16 cellular contexts compared by ENCODE assay signal in the genomic region with DNA sequence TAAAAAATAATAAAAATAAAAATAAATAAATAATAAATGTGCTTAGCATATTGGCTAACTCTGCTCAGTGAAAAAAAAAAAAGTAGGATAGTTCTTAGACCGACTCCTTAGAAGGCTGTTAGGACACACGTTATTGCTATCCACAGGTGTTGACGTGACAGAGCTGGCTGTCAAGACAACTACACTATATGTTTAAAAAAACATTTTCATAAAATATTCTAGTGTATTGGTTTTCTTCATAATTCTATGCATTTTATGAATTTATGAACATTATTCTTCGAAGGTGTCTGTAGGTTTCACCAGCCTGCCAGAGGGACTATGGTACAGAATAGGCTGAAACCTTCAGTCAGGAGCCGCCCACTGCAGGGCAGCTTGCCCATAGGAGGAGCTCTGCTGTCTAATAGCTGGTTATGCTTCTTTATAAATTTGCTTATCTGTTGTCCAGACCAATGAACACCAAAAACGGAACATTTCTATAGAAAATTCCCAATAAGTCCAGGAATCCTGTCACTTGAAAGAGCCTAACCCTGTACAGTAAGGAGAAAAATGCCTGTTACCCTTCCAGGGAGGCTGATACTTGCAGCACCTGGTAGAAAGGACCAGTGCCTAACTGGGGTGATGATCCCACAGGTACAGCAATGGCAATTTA. TPM values are rescaled to one million over a fixed set of nuclear protein-coding genes. Genes with fewer than 3 reads are reported as not detected.
DNase-seq lines count a peak whose midpoint lies in the region; ATAC-seq, FAIRE-seq and TF ChIP-seq lines count a peak whose summit lies in the region.
"Had no signal": no experiment of that assay in that cellular context is flagged by ENCODE, and none has a peak within 500 bp of the region (broad histone marks: within the 10 kb centered on the region; RNA-seq: fewer than 3 reads in every experiment).

No MANE protein-coding gene starts in this region.

- TF ChIP-seq POLR2A in transverse colon (IDR thresholded peaks at IDR 0.05) = no peak

- H3K4me3 ChIP-seq in hepatocyte = no peak overlapping the region
- H3K4me3 ChIP-seq in transverse colon = no peak overlapping the region
- H3K4me3 ChIP-seq: uterus had no signal

- no peak for TF ChIP-seq EP300 in transverse colon (IDR thresholded peaks at IDR 0.05; ENCODE audit: low read depth)

- no peaks in the 10 kb centered on the region for H3K36me3 Mint-ChIP-seq in activated naive CD4-positive, alpha-beta T cell treated with anti-CD3 and anti-CD28 coated beads, Interleukin-2, amount 50 U/mL, for 24 hours

- H3K79me2 ChIP-seq in hepatocyte = no peaks in the 10 kb centered on the region

- FAIRE-seq in TTC549 (lab: Jason Lieb, UNC) = peak; percentile 84

- no peaks in the 10 kb centered on the region for H4K20me1 ChIP-seq in hepatocyte (ENCODE audit: insufficient read depth, poor library complexity, severe bottlenecking)

- H3K27me3 Mint-ChIP-seq in activated naive CD4-positive, alpha-beta T cell treated with anti-CD3 and anti-CD28 coated beads, Interleukin-2, amount 50 U/mL, for 24 hours = peaks cover 5% of the 10 kb centered on the region

- no peak for DNase-seq in activated naive CD4-positive, alpha-beta T cell (lab: John Stamatoyannopoulos, UW)
- DNase-seq in hepatocyte (ENCODE audit: low spot score) = no peak
- no peak for DNase-seq in transverse colon
- no peak for DNase-seq in stimulated activated CD4-positive, alpha-beta T cell treated with anti-CD3 and anti-CD28 coated beads, Interleukin-12 subunit alpha, Interleukin-12 subunit beta, amount 100 ng/mL, for 4 hours
- DNase-seq: activated CD8-positive, alpha-beta T cell treated with anti-CD3 and anti-CD28 coated beads, Interleukin-2, amount 10 ng/mL, durations not matched to agents 7 days and 5 days; activated naive CD4-positive, alpha-beta T cell treated with anti-CD3 and anti-CD28 coated beads, Interleukin-2, amount 50 U/mL, for 16 hours; AML-193; KBM-7; left ventricle myocardium superior; stimulated activated CD4-positive, alpha-beta T cell treated with anti-CD3 and anti-CD28 coated beads, Interleukin-15, amount 100 ng/mL, for 24 hours; uterus had no signal

- 94% methylated on average over 6 of the region's 6 CpGs for WGBS in hepatocyte (ENCODE audit: low lambda C conversion rate, missing lambda C conversion rate)
- 63 to 73% methylated on average over 6 of the region's 6 CpGs for WGBS in transverse colon (ENCODE audit: low coverage in 1 of 2), 2 donors

- H3K27ac ChIP-seq in hepatocyte (peak overlapping the region; percentile 90), transverse colon (peak overlapping the region; percentile 60 to 70 (median 66))

- no peaks in the 10 kb centered on the region for H3K9me3 ChIP-seq in hepatocyte (ENCODE audit: low read depth)
- no peaks in the 10 kb centered on the region for H3K9me3 ChIP-seq in transverse colon
- H3K9me3 ChIP-seq: uterus had no signal

- no peaks in the 10 kb centered on the region for H3K9me3 Mint-ChIP-seq in activated naive CD4-positive, alpha-beta T cell treated with anti-CD3 and anti-CD28 coated beads, Interleukin-2, amount 50 U/mL, for 24 hours
- H3K9me3 Mint-ChIP-seq: T-helper 1 cell treated with Interleukin-12 subunit alpha and Interleukin-12 subunit beta and Interleukin-4 antibody, amounts not matched to agents 30 μg/mL and 1 μg/mL, for 36 hours had no signal

- H3K27ac Mint-ChIP-seq in activated naive CD4-positive, alpha-beta T cell treated with anti-CD3 and anti-CD28 coated beads, Interleukin-2, amount 50 U/mL, for 24 hours = peak overlapping the region; percentile 68
- H3K27ac Mint-ChIP-seq: activated CD8-positive, alpha-beta T cell treated with anti-CD3 and anti-CD28 coated beads, Interleukin-2, amount 10 ng/mL, durations not matched to agents 7 days and 5 days; T-helper 1 cell treated with Interleukin-12 subunit alpha and Interleukin-12 subunit beta and Interleukin-4 antibody, amounts not matched to agents 30 μg/mL and 1 μg/mL, for 36 hours had no signal

- H3K27me3 ChIP-seq in hepatocyte (no peaks in the 10 kb centered on the region), transverse colon (no peaks in the 10 kb centered on the region)
- H3K27me3 ChIP-seq: uterus had no signal

- in situ Hi-C loops in transverse colon (cut with MboI; ENCODE audit: low pct_ligation_motif_present in 1 of 4, low pct_unique_long_range_greater_than_20kb in 1 of 4, low sequenced_read_pairs in 3 of 4) = no loop called here

- no peak overlapping the region for H3K4me3 Mint-ChIP-seq in activated naive CD4-positive, alpha-beta T cell treated with anti-CD3 and anti-CD28 coated beads, Interleukin-2, amount 50 U/mL, for 24 hours
- H3K4me3 Mint-ChIP-seq: activated CD8-positive, alpha-beta T cell treated with anti-CD3 and anti-CD28 coated beads, Interleukin-2, amount 10 ng/mL, durations not matched to agents 7 days and 5 days; T-helper 1 cell treated with Interleukin-12 subunit alpha and Interleukin-12 subunit beta and Interleukin-4 antibody, amounts not matched to agents 30 μg/mL and 1 μg/mL, for 36 hours had no signal

- H3K4me2 ChIP-seq in hepatocyte = no peak overlapping the region

- ATAC-seq in GM21447 (IDR thresholded peaks at IDR 0.05; ENCODE audit: unreplicated experiment) (no peak), GM21367 (IDR thresholded peaks at IDR 0.05; ENCODE audit: unreplicated experiment) (no peak)
- ATAC-seq: activated CD8-positive, alpha-beta T cell treated with anti-CD3 and anti-CD28 coated beads, Interleukin-2, amount 10 ng/mL, durations not matched to agents 7 days and 5 days; left ventricle myocardium superior had no signal

- TF ChIP-seq CTCF in hepatocyte (IDR thresholded peaks at IDR 0.05; ENCODE audit: poor library complexity) (no peak), transverse colon (IDR thresholded peaks at IDR 0.05) (no peak)

- H3K9me2 ChIP-seq in hepatocyte (replicated peaks; ENCODE audit: insufficient read depth) = no peaks in the 10 kb centered on the region

- intact Hi-C loops in transverse colon (cut with DNase I; ENCODE audit: low total_unique reads) = no loop called here

- no peak overlapping the region for H2AFZ ChIP-seq in hepatocyte

- H3K36me3 ChIP-seq in hepatocyte (replicated peaks; ENCODE audit: insufficient read depth, low read depth) (no peaks in the 10 kb centered on the region), transverse colon (no peaks in the 10 kb centered on the region)
- H3K36me3 ChIP-seq: uterus had no signal

- no peaks in the 10 kb centered on the region for H3K4me1 Mint-ChIP-seq in activated naive CD4-positive, alpha-beta T cell treated with anti-CD3 and anti-CD28 coated beads, Interleukin-2, amount 50 U/mL, for 24 hours

- H3K4me1 ChIP-seq in hepatocyte (ENCODE audit: insufficient read depth) (peaks cover 51% of the 10 kb centered on the region), transverse colon (peaks cover 13 to 65% (median 43%) of the 10 kb centered on the region in 4 donors)
- H3K4me1 ChIP-seq: uterus had no signal

RNA-seq across cellular contexts. Expression of a gene that starts 9.1 kb away (rescaled TPM):
- 164 and 166 TPM in 2 replicates for total RNA-seq in hepatocyte
- polyA plus RNA-seq in hepatocyte = 179 and 194 TPM in 2 replicates
- total RNA-seq in transverse colon = 100 to 1,000 TPM in 1 of 4 donors, 10 to 100 TPM in 3; 21.3 to 109 (median 32.3) TPM
- total RNA-seq: activated CD8-positive, alpha-beta T cell treated with anti-CD3 and anti-CD28 coated beads, Interleukin-2, amount 10 ng/mL, durations not matched to agents 7 days and 5 days had no signal

RNA-seq across cellular contexts. Expression of a gene that starts 34.9 kb away (rescaled TPM):
- 1.7 and 3.7 TPM in 2 replicates for total RNA-seq in hepatocyte
- 1.5 and 2.1 TPM in 2 replicates for polyA plus RNA-seq in hepatocyte
- total RNA-seq in transverse colon = 1 to 10 TPM in 1 of 4 donors, under 1 TPM in 2, not detected in 1; 0.80 to 1.4 (median 0.82) TPM
- total RNA-seq: activated CD8-positive, alpha-beta T cell treated with anti-CD3 and anti-CD28 coated beads, Interleukin-2, amount 10 ng/mL, durations not matched to agents 7 days and 5 days had no signal
